8 cellular contexts compared by ENCODE assay signal in the genomic region with DNA sequence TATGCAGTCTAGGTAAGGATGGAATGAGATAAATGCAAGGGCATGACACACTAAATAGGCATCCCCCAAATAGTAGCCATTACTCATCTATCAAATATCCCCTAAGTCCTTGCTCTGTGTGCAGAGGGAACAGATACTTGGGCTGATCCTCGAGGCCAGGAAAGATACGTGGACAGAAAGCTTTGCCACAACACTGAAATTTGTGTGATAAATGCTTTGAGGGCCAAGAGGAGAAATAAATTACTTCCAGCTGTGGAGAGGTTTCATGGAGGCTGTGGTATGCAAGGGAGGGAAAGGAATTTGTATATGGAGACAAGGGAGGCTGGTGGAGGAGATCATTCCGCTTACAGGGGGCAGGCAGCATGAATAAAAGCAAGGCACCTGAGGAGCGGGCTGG. TPM values are rescaled to one million over a fixed set of nuclear protein-coding genes. Genes with fewer than 3 reads are reported as not detected.
DNase-seq lines count a peak whose midpoint lies in the region; ATAC-seq and TF ChIP-seq lines count a peak whose summit lies in the region.

No MANE protein-coding gene starts in this region.

- CTCF ChIA-PET in HCT116 (lab: Charles Lee), result interaction anchor here (1.1 to 5.2 kb wide), 10 partner anchors 9 to 217 kb away, joined by 3 to 103 read pairs (median 6); no protein-coding TSS in a partner anchor

- DNase-seq in HCT116 (ENCODE audit: low read depth, low spot score), result no peak
- DNase-seq in brain microvascular endothelial cell, result peak; percentile 82
- no peak for DNase-seq in stimulated activated effector memory CD8-positive, alpha-beta T cell treated with anti-CD3 and anti-CD28 coated beads, Interleukin-12 subunit alpha, Interleukin-12 subunit beta, amount 100 ng/mL, for 72 hours (ENCODE audit: low spot score in 2 of 2)
- DNase-seq in activated T-cell treated with anti-CD3 and anti-CD28 coated beads, Interleukin-2, amount 50 U/mL, for 4 hours, result no peak
- DNase-seq in NCI-H748 treated with DMSO at 0.1 percent for 48 hours (lab: John Stamatoyannopoulos, UW), result no peak

- H4K20me1 ChIP-seq in HCT116 (ENCODE audit: insufficient read depth), result no peaks in the 10 kb centered on the region

- peak overlapping the region; percentile 80 for H3K4me2 ChIP-seq in HCT116 (ENCODE audit: low read length)

- TF ChIP-seq POLR2A in HCT116 (IDR thresholded peaks at IDR 0.05; ENCODE audit: borderline replicate concordance, extremely low read depth, insufficient read depth, insufficient read length), result no peak

- peak overlapping the region; percentile 53 for H3K9ac ChIP-seq in HCT116 (ENCODE audit: low read length)
- peak overlapping the region; percentile 48 for H3K9ac ChIP-seq in iPS-18a (ENCODE audit: low read length)

- POLR2A ChIA-PET in HCT116 (lab: Charles Lee), result interaction anchor here (0.6 to 1.3 kb wide), 2 partner anchors 33 to 87 kb away, joined by 3 read pairs; no protein-coding TSS in a partner anchor

- H3K9me3 Mint-ChIP-seq in stimulated activated effector memory CD8-positive, alpha-beta T cell treated with anti-CD3 and anti-CD28 coated beads, Interleukin-12 subunit alpha, Interleukin-12 subunit beta, amount 100 ng/mL, for 72 hours, result no peaks in the 10 kb centered on the region
- H3K9me3 Mint-ChIP-seq in activated T-cell treated with anti-CD3 and anti-CD28 coated beads, Interleukin-2, amount 50 U/mL, for 4 hours, result no peaks in the 10 kb centered on the region

- no peak for TF ChIP-seq CTCF in HCT116 (IDR thresholded peaks at IDR 0.05 in 2 of 3, conservative IDR thresholded peaks at IDR 0.05 in 1 of 3; ENCODE audit: borderline replicate concordance in 1 of 3, insufficient read depth in 1 of 3, low read depth in 2 of 3, low read length in 2 of 3)
- TF ChIP-seq CTCF in brain microvascular endothelial cell (IDR thresholded peaks at IDR 0.05; ENCODE audit: low read depth, low read length, missing control alignments), result no peak

- TF ChIP-seq RAD21 in HCT116 (IDR thresholded peaks at IDR 0.05; ENCODE audit: low read depth), result no peak

- in situ Hi-C loops in brain microvascular endothelial cell (cut with HindIII; ENCODE audit: low pct_ligation_motif_present, low sequenced_read_pairs), result no loop called here

- peaks cover 37% of the 10 kb centered on the region for H3K36me3 Mint-ChIP-seq in stimulated activated effector memory CD8-positive, alpha-beta T cell treated with anti-CD3 and anti-CD28 coated beads, Interleukin-12 subunit alpha, Interleukin-12 subunit beta, amount 100 ng/mL, for 72 hours
- H3K36me3 Mint-ChIP-seq in activated T-cell treated with anti-CD3 and anti-CD28 coated beads, Interleukin-2, amount 50 U/mL, for 4 hours (ENCODE audit: insufficient read depth), result peaks cover 25% of the 10 kb centered on the region

- H3K27ac Mint-ChIP-seq in stimulated activated effector memory CD8-positive, alpha-beta T cell treated with anti-CD3 and anti-CD28 coated beads, Interleukin-12 subunit alpha, Interleukin-12 subunit beta, amount 100 ng/mL, for 72 hours, result peak overlapping the region; percentile 71

- H3K36me3 ChIP-seq in HCT116 (ENCODE audit: control insufficient read depth in 1 of 2, insufficient read depth in 2 of 2, low read length in 2 of 2), result no peaks in the 10 kb centered on the region
- no peaks in the 10 kb centered on the region for H3K36me3 ChIP-seq in brain microvascular endothelial cell (replicated peaks)
- H3K36me3 ChIP-seq in iPS-18a (ENCODE audit: control insufficient read depth, low read depth, low read length), result peaks cover 3% of the 10 kb centered on the region

- H3K27me3 Mint-ChIP-seq in activated T-cell treated with anti-CD3 and anti-CD28 coated beads, Interleukin-2, amount 50 U/mL, for 4 hours (ENCODE audit: low read depth), result no peaks in the 10 kb centered on the region

- no peaks in the 10 kb centered on the region for H3K27me3 ChIP-seq in HCT116 (ENCODE audit: insufficient read depth, low read length)
- H3K27me3 ChIP-seq in brain microvascular endothelial cell (replicated peaks), result no peaks in the 10 kb centered on the region
- no peaks in the 10 kb centered on the region for H3K27me3 ChIP-seq in iPS-18a (ENCODE audit: control insufficient read depth, insufficient read depth, low read length)

- intact Hi-C loops in HCT116 (cut with micrococcal nuclease), result loop anchor here (5.0 to 10.0 kb wide), 4 partner anchors 218 to 485 kb away; a partner anchor contains a TSS

- H3K4me3 ChIP-seq in HCT116 (replicated peaks in 1 of 2; ENCODE audit: low read depth in 1 of 2, low read length in 2 of 2) (peak overlapping the region in 1 of 2 experiments; percentile 46; a peak in 2 of 4 replicates), brain microvascular endothelial cell (ENCODE audit: low read depth, low read length) (peak overlapping the region; percentile 21), iPS-18a (ENCODE audit: low read length) (peak overlapping the region; percentile 19)

- RAD21 ChIA-PET in HCT116 (lab: Charles Lee; ENCODE audit: low non-redundant PET in 1 of 2, low total read pairs in 2 of 2, uncharacterized antibody in 2 of 2, unreplicated experiment in 2 of 2), result interaction anchor here (1.4 to 3.9 kb wide), 3 partner anchors 32 to 81 kb away, joined by 4 to 25 read pairs (median 20); a partner anchor contains a TSS

- BruUV-seq in HCT116 (replicated peaks; lab: Mats Ljungman, UMichigan), result no TSS peak

- H3K4me1 Mint-ChIP-seq in stimulated activated effector memory CD8-positive, alpha-beta T cell treated with anti-CD3 and anti-CD28 coated beads, Interleukin-12 subunit alpha, Interleukin-12 subunit beta, amount 100 ng/mL, for 72 hours, result peaks cover 34% of the 10 kb centered on the region
- peaks cover 9% of the 10 kb centered on the region for H3K4me1 Mint-ChIP-seq in activated T-cell treated with anti-CD3 and anti-CD28 coated beads, Interleukin-2, amount 50 U/mL, for 4 hours (ENCODE audit: low read depth)

- H3K27ac ChIP-seq in HCT116 (ENCODE audit: low read depth, low read length), result peak overlapping the region; percentile 27
- H3K27ac ChIP-seq in brain microvascular endothelial cell, result peak overlapping the region; percentile 99
- H3K27ac ChIP-seq in iPS-18a (ENCODE audit: low read length), result peak overlapping the region; percentile 33

- peak; percentile 57 for ATAC-seq in HCT116
- ATAC-seq in stimulated activated effector memory CD8-positive, alpha-beta T cell treated with anti-CD3 and anti-CD28 coated beads, Interleukin-12 subunit alpha, Interleukin-12 subunit beta, amount 100 ng/mL, for 72 hours, result no peak
- ATAC-seq in activated T-cell treated with anti-CD3 and anti-CD28 coated beads, Interleukin-2, amount 50 U/mL, for 4 hours, result no peak
- ATAC-seq in GM21737 (IDR thresholded peaks at IDR 0.05; ENCODE audit: unreplicated experiment), result no peak
- no peak for ATAC-seq in GM19328 (IDR thresholded peaks at IDR 0.05; ENCODE audit: unreplicated experiment)

- no peaks in the 10 kb centered on the region for H3K79me2 ChIP-seq in HCT116 (ENCODE audit: insufficient read depth, low read length)

- no peaks in the 10 kb centered on the region for H3K9me2 ChIP-seq in HCT116 (ENCODE audit: insufficient read depth)

- H3K4me3 Mint-ChIP-seq in stimulated activated effector memory CD8-positive, alpha-beta T cell treated with anti-CD3 and anti-CD28 coated beads, Interleukin-12 subunit alpha, Interleukin-12 subunit beta, amount 100 ng/mL, for 72 hours, result no peak overlapping the region
- H3K4me3 Mint-ChIP-seq in activated T-cell treated with anti-CD3 and anti-CD28 coated beads, Interleukin-2, amount 50 U/mL, for 4 hours, result no peak overlapping the region

- H3K4me1 ChIP-seq in HCT116 (ENCODE audit: control insufficient read depth in 1 of 2, insufficient read depth in 2 of 2, low read length in 2 of 2) (peaks cover 49 to 58% of the 10 kb centered on the region in 2 experiments), iPS-18a (ENCODE audit: control insufficient read depth, low read depth, low read length) (peaks cover 13% of the 10 kb centered on the region)

- H3K9me3 ChIP-seq in HCT116 (ENCODE audit: control insufficient read depth in 1 of 2, insufficient read depth in 1 of 2, low read depth in 1 of 2, low read length in 2 of 2) (no peaks in the 10 kb centered on the region), iPS-18a (ENCODE audit: control insufficient read depth, low read depth, low read length) (no peaks in the 10 kb centered on the region)

- no peak overlapping the region for H2AFZ ChIP-seq in HCT116 (ENCODE audit: low read depth, low read length, poor library complexity, severe bottlenecking)

TF ChIP-seq in HCT116, 20 proteins besides CTCF, POLR2A, EP300 and RAD21 (continues in another document):
- TF ChIP-seq, protein P1, sequence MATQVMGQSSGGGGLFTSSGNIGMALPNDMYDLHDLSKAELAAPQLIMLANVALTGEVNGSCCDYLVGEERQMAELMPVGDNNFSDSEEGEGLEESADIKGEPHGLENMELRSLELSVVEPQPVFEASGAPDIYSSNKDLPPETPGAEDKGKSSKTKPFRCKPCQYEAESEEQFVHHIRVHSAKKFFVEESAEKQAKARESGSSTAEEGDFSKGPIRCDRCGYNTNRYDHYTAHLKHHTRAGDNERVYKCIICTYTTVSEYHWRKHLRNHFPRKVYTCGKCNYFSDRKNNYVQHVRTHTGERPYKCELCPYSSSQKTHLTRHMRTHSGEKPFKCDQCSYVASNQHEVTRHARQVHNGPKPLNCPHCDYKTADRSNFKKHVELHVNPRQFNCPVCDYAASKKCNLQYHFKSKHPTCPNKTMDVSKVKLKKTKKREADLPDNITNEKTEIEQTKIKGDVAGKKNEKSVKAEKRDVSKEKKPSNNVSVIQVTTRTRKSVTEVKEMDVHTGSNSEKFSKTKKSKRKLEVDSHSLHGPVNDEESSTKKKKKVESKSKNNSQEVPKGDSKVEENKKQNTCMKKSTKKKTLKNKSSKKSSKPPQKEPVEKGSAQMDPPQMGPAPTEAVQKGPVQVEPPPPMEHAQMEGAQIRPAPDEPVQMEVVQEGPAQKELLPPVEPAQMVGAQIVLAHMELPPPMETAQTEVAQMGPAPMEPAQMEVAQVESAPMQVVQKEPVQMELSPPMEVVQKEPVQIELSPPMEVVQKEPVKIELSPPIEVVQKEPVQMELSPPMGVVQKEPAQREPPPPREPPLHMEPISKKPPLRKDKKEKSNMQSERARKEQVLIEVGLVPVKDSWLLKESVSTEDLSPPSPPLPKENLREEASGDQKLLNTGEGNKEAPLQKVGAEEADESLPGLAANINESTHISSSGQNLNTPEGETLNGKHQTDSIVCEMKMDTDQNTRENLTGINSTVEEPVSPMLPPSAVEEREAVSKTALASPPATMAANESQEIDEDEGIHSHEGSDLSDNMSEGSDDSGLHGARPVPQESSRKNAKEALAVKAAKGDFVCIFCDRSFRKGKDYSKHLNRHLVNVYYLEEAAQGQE (IDR thresholded peaks at IDR 0.05; ENCODE audit: low read depth), result no peak

RNA-seq across cellular contexts. Expression of a gene that starts 18.5 kb away (rescaled TPM):
- 66.2 TPM for total RNA-seq in HCT116 (2021; ENCODE audit: unreplicated experiment)
- polyA plus RNA-seq in HCT116 (2012), result 58.0 and 77.2 TPM in 2 replicates
- total RNA-seq in activated T-cell treated with anti-CD3 and anti-CD28 coated beads, Interleukin-2, amount 50 U/mL, for 4 hours, result 10 to 100 TPM; 89.0 to 94.3 (median 91.7) TPM

RNA-seq across cellular contexts. Expression of a gene that starts 31.8 kb away (rescaled TPM):
- total RNA-seq in HCT116 (2021; ENCODE audit: unreplicated experiment), result 296 TPM
- polyA plus RNA-seq in HCT116 (2012), result 105 and 111 TPM in 2 replicates
- 100 to 1,000 TPM; 532 to 555 (median 540) TPM for total RNA-seq in activated T-cell treated with anti-CD3 and anti-CD28 coated beads, Interleukin-2, amount 50 U/mL, for 4 hours

RNA-seq across cellular contexts. Expression of a gene that starts 53.2 kb away (rescaled TPM):
- total RNA-seq in HCT116 (2021; ENCODE audit: unreplicated experiment), result 3.0 TPM
- 0.04 and 0.52 TPM in 2 replicates for polyA plus RNA-seq in HCT116 (2012)
- 1 to 10 TPM; 2.0 to 2.6 (median 2.3) TPM for total RNA-seq in activated T-cell treated with anti-CD3 and anti-CD28 coated beads, Interleukin-2, amount 50 U/mL, for 4 hours

Comparison
In these comparisons a context has a peak if more than half of its experiments do, and no peak if none do; other contexts are left out.
1. H3K27ac ChIP-seq: peak in every context shown above with its lines; median percentile 99 in brain microvascular endothelial cell; 33 in iPS-18a; 27 in HCT116.